In genomic region chr11:3659595-3660515, GRCh38 we compare ENCODE assay signal across 20 cellular contexts. TPM values are rescaled to one million over a fixed set of nuclear protein-coding genes. Genes with fewer than 3 reads are reported as not detected.
A peak's percentile ranks its signal among the peaks of the same experiment; 100 is the strongest.
DNase-seq lines count a peak whose midpoint lies in the region; ATAC-seq, FAIRE-seq and TF ChIP-seq lines count a peak whose summit lies in the region.
"Had no signal": no experiment of that assay in that cellular context is flagged by ENCODE, and none has a peak within 500 bp of the region (broad histone marks: within the 10 kb centered on the region; RNA-seq: fewer than 3 reads in every experiment).

No MANE protein-coding gene starts in this region.

- intact Hi-C loops in left colon (cut with DNase I, micrococcal nuclease), result no loop called here
- intact Hi-C loops in pancreas (cut with DNase I), result no loop called here
- intact Hi-C loops in posterior vena cava (cut with DNase I), result no loop called here

- WGBS in pancreas, 2 donors, result 76 to 79% methylated on average over 33 of the region's 33 CpGs

- H3K27me3 ChIP-seq in pancreas, result no peaks in the 10 kb centered on the region
- H3K27me3 ChIP-seq: BLaER1 treated with 17β-estradiol and CSF1 and Interleukin-3, amounts not matched to agents 10 nM and 100 nM had no signal

- peak; percentile 35 for ATAC-seq in left colon
- peak in 2 of 4 donors; percentile 22 to 51 for ATAC-seq in pancreas
- ATAC-seq in HG02938 (IDR thresholded peaks at IDR 0.05; ENCODE audit: unreplicated experiment), result no peak
- ATAC-seq: Right ventricle myocardium inferior had no signal

- no peak overlapping the region for H3K4me3 ChIP-seq in pancreas
- H3K4me3 ChIP-seq: BLaER1 treated with 17β-estradiol and CSF1 and Interleukin-3, amounts not matched to agents 10 nM and 100 nM; GM23248 had no signal

- no peak for FAIRE-seq in pancreas (lab: Jason Lieb, UNC)
- FAIRE-seq: GM12891 had no signal

- no peaks in the 10 kb centered on the region for H3K36me3 ChIP-seq in pancreas

- no peak for TF ChIP-seq CTCF in pancreas (IDR thresholded peaks at IDR 0.05)

- H3K4me1 ChIP-seq in pancreas, result no peaks in the 10 kb centered on the region
- H3K4me1 ChIP-seq: BLaER1 treated with 17β-estradiol and CSF1 and Interleukin-3, amounts not matched to agents 10 nM and 100 nM had no signal

- H3K9me3 ChIP-seq in pancreas, result no peaks in the 10 kb centered on the region
- H3K9me3 ChIP-seq: BLaER1 treated with 17β-estradiol and CSF1 and Interleukin-3, amounts not matched to agents 10 nM and 100 nM had no signal

- DNase-seq in NCI-H748 (lab: John Stamatoyannopoulos, UW; ENCODE audit: unreplicated experiment) (peak; percentile 65), NCI-H748 treated with DMSO at 0.1 percent for 48 hours (lab: John Stamatoyannopoulos, UW) (no peak), NCI-H69 (lab: John Stamatoyannopoulos, UW) (peak; percentile 37), left colon (peak in 1 of 2 donors; percentile 12), pancreas (peak in 4 of 6 donors; percentile 35 to 79 (median 60)), posterior vena cava (ENCODE audit: low spot score) (no peak), NCI-H345 treated with DMSO at 0.1 percent for 48 hours (lab: John Stamatoyannopoulos, UW; ENCODE audit: unreplicated experiment) (no peak)
- DNase-seq: COR-L47, DMS79, GM23248, NCI-H2029 treated with DMSO at 0.1 percent for 48 hours, NCI-H2227 treated with DMSO at 0.1 percent for 48 hours, NCI-H526 had no signal

- H3K27ac ChIP-seq in pancreas, result no peak overlapping the region
- H3K27ac ChIP-seq: 22Rv1; BLaER1 treated with 17β-estradiol and CSF1 and Interleukin-3, amounts not matched to agents 10 nM and 100 nM; GM23248; HL-60 had no signal

RNA-seq across cellular contexts. Expression of gene CHRNA10, which starts 11.3 kb away (rescaled TPM):
- under 1 TPM; 0.70 to 0.81 TPM for total RNA-seq in left colon
- under 1 TPM; 0.35 to 0.70 (median 0.49) TPM for total RNA-seq in pancreas
- polyA plus RNA-seq in pancreas, result 1 to 10 TPM; 1.8 to 3.1 TPM
- under 1 TPM; 0.52 to 0.83 TPM for total RNA-seq in posterior vena cava

RNA-seq across cellular contexts. Expression of gene ART1, which starts 14.9 kb away (rescaled TPM):
- total RNA-seq in left colon (not detected), pancreas (not detected), posterior vena cava (under 1 TPM in 1 of 2 donors, not detected in 1; 0.42 TPM)
- not detected for polyA plus RNA-seq in pancreas
- total RNA-seq: G401, GM23248 had no signal
- polyA plus RNA-seq: GM23248 had no signal

RNA-seq across cellular contexts. Expression of gene ART5, which starts 18.1 kb away (rescaled TPM):
- total RNA-seq in left colon (not detected), pancreas (under 1 TPM in 4 of 6 donors, not detected in 2; 0.14 to 0.51 (median 0.23) TPM), posterior vena cava (not detected)
- polyA plus RNA-seq in pancreas, result under 1 TPM; 0.11 to 0.26 TPM
- total RNA-seq: GM23248 had no signal

Comparison
In these comparisons a context has a peak if more than half of its experiments do, and no peak if none do; other contexts are left out.
1. DNase-seq: peak in NCI-H748 (single experiment), NCI-H69 (single experiment) and pancreas (4 of 6); none in NCI-H748 treated with DMSO at 0.1 percent for 48 hours (single experiment), posterior vena cava (single experiment) and NCI-H345 treated with DMSO at 0.1 percent for 48 hours (single experiment).